Comparison of ENCODE assay signal across 1 cellular context in the genomic region with DNA sequence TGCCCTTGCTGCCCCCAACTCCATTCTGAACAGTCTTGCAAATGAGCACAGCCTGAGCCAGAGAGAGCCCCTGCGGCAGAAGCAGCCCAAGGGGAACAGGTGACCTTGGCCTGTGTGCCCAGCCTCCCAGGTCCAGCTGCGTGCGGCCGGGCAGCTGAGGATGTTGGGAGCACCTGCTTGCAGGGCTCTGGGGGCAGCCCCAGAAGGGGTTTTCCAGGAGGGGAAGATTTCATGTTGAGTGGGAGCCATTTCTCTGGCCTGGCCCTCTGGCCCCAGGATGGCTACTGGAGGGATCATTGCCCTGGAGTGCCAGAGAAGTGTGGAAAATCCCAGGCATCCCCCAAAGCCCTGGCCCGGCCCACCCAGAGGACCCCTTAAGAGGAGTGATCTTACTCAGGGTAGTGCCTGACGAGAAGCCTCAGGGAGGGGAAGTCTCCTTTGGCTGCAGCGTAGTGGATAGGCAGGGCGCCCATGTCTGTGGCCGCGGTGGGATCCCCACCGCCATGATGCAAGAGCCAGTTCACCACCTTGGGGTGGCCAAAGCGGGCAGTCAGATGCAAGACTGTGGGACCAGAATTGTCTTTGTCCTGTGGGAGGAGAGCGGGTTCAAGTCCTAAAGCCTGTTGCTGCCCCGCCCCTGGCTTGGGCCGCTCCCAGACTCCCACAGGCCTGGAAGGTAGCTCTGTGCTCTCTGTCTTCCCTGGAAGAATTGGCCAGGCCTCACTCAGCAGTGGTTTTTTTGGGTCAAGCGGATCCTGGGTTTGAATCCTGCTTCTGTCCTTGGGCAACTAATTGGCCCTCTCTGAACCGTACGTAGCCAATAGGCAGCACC.
TF ChIP-seq lines count a peak whose summit lies in the region.

No MANE protein-coding gene starts in this region.

TF ChIP-seq in K562, 482 proteins besides CTCF, POLR2A, EP300 and RAD21:
- TF ChIP-seq NR3C1 (CRISPR knock-in tag; IDR thresholded peaks at IDR 0.05), result no peak
- no peak for TF ChIP-seq DMBX1 (CRISPR knock-in tag; IDR thresholded peaks at IDR 0.05; ENCODE audit: borderline replicate concordance)
- no peak for TF ChIP-seq FOXA1 (IDR thresholded peaks at IDR 0.05; ENCODE audit: borderline replicate concordance)
- TF ChIP-seq, protein P1, sequence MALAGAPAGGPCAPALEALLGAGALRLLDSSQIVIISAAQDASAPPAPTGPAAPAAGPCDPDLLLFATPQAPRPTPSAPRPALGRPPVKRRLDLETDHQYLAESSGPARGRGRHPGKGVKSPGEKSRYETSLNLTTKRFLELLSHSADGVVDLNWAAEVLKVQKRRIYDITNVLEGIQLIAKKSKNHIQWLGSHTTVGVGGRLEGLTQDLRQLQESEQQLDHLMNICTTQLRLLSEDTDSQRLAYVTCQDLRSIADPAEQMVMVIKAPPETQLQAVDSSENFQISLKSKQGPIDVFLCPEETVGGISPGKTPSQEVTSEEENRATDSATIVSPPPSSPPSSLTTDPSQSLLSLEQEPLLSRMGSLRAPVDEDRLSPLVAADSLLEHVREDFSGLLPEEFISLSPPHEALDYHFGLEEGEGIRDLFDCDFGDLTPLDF (CRISPR knock-in tag; IDR thresholded peaks at IDR 0.05), result no peak
- TF ChIP-seq RNF2 (IDR thresholded peaks at IDR 0.05), result no peak
- no peak for TF ChIP-seq RBM39 (optimal IDR thresholded peaks at IDR 0.05; ENCODE audit: low read depth, low read length)
- no peak for TF ChIP-seq PHTF2 (CRISPR knock-in tag; IDR thresholded peaks at IDR 0.05)
- TF ChIP-seq, protein P2, sequence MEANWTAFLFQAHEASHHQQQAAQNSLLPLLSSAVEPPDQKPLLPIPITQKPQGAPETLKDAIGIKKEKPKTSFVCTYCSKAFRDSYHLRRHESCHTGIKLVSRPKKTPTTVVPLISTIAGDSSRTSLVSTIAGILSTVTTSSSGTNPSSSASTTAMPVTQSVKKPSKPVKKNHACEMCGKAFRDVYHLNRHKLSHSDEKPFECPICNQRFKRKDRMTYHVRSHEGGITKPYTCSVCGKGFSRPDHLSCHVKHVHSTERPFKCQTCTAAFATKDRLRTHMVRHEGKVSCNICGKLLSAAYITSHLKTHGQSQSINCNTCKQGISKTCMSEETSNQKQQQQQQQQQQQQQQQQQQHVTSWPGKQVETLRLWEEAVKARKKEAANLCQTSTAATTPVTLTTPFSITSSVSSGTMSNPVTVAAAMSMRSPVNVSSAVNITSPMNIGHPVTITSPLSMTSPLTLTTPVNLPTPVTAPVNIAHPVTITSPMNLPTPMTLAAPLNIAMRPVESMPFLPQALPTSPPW (CRISPR knock-in tag; IDR thresholded peaks at IDR 0.05), result no peak
- no peak for TF ChIP-seq RBM34 (IDR thresholded peaks at IDR 0.05; ENCODE audit: borderline replicate concordance, insufficient read depth, low read length)
- TF ChIP-seq, protein P3, sequence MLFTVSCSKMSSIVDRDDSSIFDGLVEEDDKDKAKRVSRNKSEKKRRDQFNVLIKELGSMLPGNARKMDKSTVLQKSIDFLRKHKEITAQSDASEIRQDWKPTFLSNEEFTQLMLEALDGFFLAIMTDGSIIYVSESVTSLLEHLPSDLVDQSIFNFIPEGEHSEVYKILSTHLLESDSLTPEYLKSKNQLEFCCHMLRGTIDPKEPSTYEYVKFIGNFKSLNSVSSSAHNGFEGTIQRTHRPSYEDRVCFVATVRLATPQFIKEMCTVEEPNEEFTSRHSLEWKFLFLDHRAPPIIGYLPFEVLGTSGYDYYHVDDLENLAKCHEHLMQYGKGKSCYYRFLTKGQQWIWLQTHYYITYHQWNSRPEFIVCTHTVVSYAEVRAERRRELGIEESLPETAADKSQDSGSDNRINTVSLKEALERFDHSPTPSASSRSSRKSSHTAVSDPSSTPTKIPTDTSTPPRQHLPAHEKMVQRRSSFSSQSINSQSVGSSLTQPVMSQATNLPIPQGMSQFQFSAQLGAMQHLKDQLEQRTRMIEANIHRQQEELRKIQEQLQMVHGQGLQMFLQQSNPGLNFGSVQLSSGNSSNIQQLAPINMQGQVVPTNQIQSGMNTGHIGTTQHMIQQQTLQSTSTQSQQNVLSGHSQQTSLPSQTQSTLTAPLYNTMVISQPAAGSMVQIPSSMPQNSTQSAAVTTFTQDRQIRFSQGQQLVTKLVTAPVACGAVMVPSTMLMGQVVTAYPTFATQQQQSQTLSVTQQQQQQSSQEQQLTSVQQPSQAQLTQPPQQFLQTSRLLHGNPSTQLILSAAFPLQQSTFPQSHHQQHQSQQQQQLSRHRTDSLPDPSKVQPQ (CRISPR knock-in tag; IDR thresholded peaks at IDR 0.05; ENCODE audit: borderline replicate concordance), result no peak
- TF ChIP-seq MAFG (tag; conservative IDR thresholded peaks at IDR 0.05), result no peak
TF ChIP-seq in K562: peak in this region for 0.
